Comparison of ENCODE assay signal across 11 cellular contexts in genomic region chr17:39099686-39100293, GRCh38. TPM values are rescaled to one million over a fixed set of nuclear protein-coding genes. Genes with fewer than 3 reads are reported as not detected.
DNase-seq lines count a peak whose midpoint lies in the region; ATAC-seq and TF ChIP-seq lines count a peak whose summit lies in the region.
"Had no signal": no experiment of that assay in that cellular context is flagged by ENCODE, and none has a peak within 500 bp of the region (broad histone marks: within the 10 kb centered on the region; RNA-seq: fewer than 3 reads in every experiment).

No MANE protein-coding gene starts in this region.

- no peak overlapping the region for H3K4me3 ChIP-seq in AG04450 (ENCODE audit: low read depth, low read length)
- no peak overlapping the region for H3K4me3 ChIP-seq in esophagus (ENCODE audit: low read depth in 1 of 2, low read length in 2 of 2)

- ATAC-seq in HG03159 (IDR thresholded peaks at IDR 0.05; ENCODE audit: unreplicated experiment) (no peak), HG02623 (IDR thresholded peaks at IDR 0.05; ENCODE audit: unreplicated experiment) (no peak)

- H3K9me3 ChIP-seq in AG04450 (ENCODE audit: control insufficient read depth, insufficient read depth, low read length) (no peaks in the 10 kb centered on the region), esophagus (ENCODE audit: control insufficient read depth in 2 of 2, insufficient read depth in 1 of 2, low read depth in 1 of 2, low read length in 1 of 2) (no peaks in the 10 kb centered on the region)

- H3K27me3 ChIP-seq in AG04450 (ENCODE audit: control insufficient read depth, insufficient read depth, low read length) (peaks cover 38% of the 10 kb centered on the region), esophagus (ENCODE audit: control insufficient read depth in 1 of 2, insufficient read depth in 2 of 2, low read length in 2 of 2) (no peaks in the 10 kb centered on the region)

- CTCF ChIA-PET in AG04450 (lab: Charles Lee), result interaction anchor here (0.5 to 1.7 kb wide), 4 partner anchors 32 to 145 kb away, joined by 3 to 9 read pairs (median 4); no protein-coding TSS in a partner anchor

- H3K36me3 ChIP-seq in esophagus (ENCODE audit: control insufficient read depth in 2 of 2, insufficient read depth in 2 of 2, low read length in 1 of 2), result no peaks in the 10 kb centered on the region

- no peak for TF ChIP-seq CTCF in AG04450 (IDR thresholded peaks at IDR 0.05; ENCODE audit: low read depth, low read length)

- H3K4me1 ChIP-seq in esophagus (ENCODE audit: control insufficient read depth in 2 of 2, insufficient read depth in 2 of 2, low read length in 1 of 2), result no peaks in the 10 kb centered on the region

- POLR2A ChIA-PET in AG04450 (lab: Yijun Ruan, JAX), result interaction anchor here (0.8 kb wide), 3 partner anchors 15 to 167 kb away, joined by 3 to 4 read pairs (median 3); no protein-coding TSS in a partner anchor

- 53 to 64% methylated on average over 10 of the region's 10 CpGs for WGBS in esophagus, 2 donors

- DNase-seq in AG04450 (ENCODE audit: low read depth, low spot score) (peak; percentile 44), NCI-H2171 treated with DMSO at 0.1 percent for 48 hours (lab: John Stamatoyannopoulos, UW) (peak; percentile 95), mucosa of gallbladder (ENCODE audit: low spot score) (peak; percentile 76), T-helper 9 cell (no peak), NCI-H2227 (lab: John Stamatoyannopoulos, UW; ENCODE audit: unreplicated experiment) (no peak)
- DNase-seq: naive B cell, NCI-H526 treated with DMSO at 0.1 percent for 48 hours, trophoblast cell had no signal

- H3K27ac ChIP-seq in AG04450 (ENCODE audit: low read depth, low read length) (peak overlapping the region; percentile 21), esophagus (ENCODE audit: low read depth in 2 of 2, low read length in 1 of 2) (peak overlapping the region; percentile 30 to 50)

RNA-seq across cellular contexts. Expression of gene PLXDC1, which starts 51.6 kb away (rescaled TPM):
- polyA plus RNA-seq in AG04450 (2011; rRNA removed), result 1.9 and 2.1 TPM in 2 replicates
- polyA minus RNA-seq in AG04450 (2011; rRNA and poly(A)+ RNA removed), result 1.3 and 3.1 TPM in 2 replicates
- polyA plus RNA-seq in esophagus, result 1 to 10 TPM; 4.7 to 6.0 TPM
- total RNA-seq in mucosa of gallbladder, result 21.2 TPM

Comparison
In these comparisons a context has a peak if more than half of its experiments do, and no peak if none do; other contexts are left out.
1. DNase-seq: peak in AG04450 (single experiment), NCI-H2171 treated with DMSO at 0.1 percent for 48 hours (single experiment) and mucosa of gallbladder (single experiment); none in T-helper 9 cell (single experiment) and NCI-H2227 (single experiment).